Comparison of ENCODE assay signal across 1 cellular context in genomic region chr7:30771859-30772429, GRCh38.
TF ChIP-seq lines count a peak whose summit lies in the region.

No MANE protein-coding gene starts in this region.

TF ChIP-seq in GM12878, 131 proteins besides CTCF, POLR2A, EP300 and RAD21:
- TF ChIP-seq, protein P1, sequence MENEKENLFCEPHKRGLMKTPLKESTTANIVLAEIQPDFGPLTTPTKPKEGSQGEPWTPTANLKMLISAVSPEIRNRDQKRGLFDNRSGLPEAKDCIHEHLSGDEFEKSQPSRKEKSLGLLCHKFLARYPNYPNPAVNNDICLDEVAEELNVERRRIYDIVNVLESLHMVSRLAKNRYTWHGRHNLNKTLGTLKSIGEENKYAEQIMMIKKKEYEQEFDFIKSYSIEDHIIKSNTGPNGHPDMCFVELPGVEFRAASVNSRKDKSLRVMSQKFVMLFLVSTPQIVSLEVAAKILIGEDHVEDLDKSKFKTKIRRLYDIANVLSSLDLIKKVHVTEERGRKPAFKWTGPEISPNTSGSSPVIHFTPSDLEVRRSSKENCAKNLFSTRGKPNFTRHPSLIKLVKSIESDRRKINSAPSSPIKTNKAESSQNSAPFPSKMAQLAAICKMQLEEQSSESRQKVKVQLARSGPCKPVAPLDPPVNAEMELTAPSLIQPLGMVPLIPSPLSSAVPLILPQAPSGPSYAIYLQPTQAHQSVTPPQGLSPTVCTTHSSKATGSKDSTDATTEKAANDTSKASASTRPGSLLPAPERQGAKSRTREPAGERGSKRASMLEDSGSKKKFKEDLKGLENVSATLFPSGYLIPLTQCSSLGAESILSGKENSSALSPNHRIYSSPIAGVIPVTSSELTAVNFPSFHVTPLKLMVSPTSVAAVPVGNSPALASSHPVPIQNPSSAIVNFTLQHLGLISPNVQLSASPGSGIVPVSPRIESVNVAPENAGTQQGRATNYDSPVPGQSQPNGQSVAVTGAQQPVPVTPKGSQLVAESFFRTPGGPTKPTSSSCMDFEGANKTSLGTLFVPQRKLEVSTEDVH (IDR thresholded peaks at IDR 0.05; ENCODE audit: low read depth, partially characterized antibody) = no peak
- TF ChIP-seq IKZF2 (IDR thresholded peaks at IDR 0.05) (no peak), ZBTB33 (IDR thresholded peaks at IDR 0.05) (no peak), MLLT1 (IDR thresholded peaks at IDR 0.05) (no peak), JUND (IDR thresholded peaks at IDR 0.05; ENCODE audit: low read depth, low read length) (no peak), STAT1 (conservative IDR thresholded peaks at IDR 0.05) (no peak), ZBED1 (IDR thresholded peaks at IDR 0.05; ENCODE audit: borderline replicate concordance) (no peak), TCF3 (IDR thresholded peaks at IDR 0.05; ENCODE audit: borderline replicate concordance, insufficient read depth, low read depth, low read length) (no peak), ATF3 (IDR thresholded peaks at IDR 0.05; ENCODE audit: borderline replicate concordance, extremely low read depth, low read depth, low read length) (no peak), ESRRA (IDR thresholded peaks at IDR 0.05; ENCODE audit: low read length) (no peak)
- TF ChIP-seq, protein P2, sequence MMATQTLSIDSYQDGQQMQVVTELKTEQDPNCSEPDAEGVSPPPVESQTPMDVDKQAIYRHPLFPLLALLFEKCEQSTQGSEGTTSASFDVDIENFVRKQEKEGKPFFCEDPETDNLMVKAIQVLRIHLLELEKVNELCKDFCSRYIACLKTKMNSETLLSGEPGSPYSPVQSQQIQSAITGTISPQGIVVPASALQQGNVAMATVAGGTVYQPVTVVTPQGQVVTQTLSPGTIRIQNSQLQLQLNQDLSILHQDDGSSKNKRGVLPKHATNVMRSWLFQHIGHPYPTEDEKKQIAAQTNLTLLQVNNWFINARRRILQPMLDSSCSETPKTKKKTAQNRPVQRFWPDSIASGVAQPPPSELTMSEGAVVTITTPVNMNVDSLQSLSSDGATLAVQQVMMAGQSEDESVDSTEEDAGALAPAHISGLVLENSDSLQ (IDR thresholded peaks at IDR 0.05) = no peak
- TF ChIP-seq, protein P3, sequence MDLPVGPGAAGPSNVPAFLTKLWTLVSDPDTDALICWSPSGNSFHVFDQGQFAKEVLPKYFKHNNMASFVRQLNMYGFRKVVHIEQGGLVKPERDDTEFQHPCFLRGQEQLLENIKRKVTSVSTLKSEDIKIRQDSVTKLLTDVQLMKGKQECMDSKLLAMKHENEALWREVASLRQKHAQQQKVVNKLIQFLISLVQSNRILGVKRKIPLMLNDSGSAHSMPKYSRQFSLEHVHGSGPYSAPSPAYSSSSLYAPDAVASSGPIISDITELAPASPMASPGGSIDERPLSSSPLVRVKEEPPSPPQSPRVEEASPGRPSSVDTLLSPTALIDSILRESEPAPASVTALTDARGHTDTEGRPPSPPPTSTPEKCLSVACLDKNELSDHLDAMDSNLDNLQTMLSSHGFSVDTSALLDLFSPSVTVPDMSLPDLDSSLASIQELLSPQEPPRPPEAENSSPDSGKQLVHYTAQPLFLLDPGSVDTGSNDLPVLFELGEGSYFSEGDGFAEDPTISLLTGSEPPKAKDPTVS (IDR thresholded peaks at IDR 0.05; ENCODE audit: low read depth, low read length) = no peak
- TF ChIP-seq, protein P4, sequence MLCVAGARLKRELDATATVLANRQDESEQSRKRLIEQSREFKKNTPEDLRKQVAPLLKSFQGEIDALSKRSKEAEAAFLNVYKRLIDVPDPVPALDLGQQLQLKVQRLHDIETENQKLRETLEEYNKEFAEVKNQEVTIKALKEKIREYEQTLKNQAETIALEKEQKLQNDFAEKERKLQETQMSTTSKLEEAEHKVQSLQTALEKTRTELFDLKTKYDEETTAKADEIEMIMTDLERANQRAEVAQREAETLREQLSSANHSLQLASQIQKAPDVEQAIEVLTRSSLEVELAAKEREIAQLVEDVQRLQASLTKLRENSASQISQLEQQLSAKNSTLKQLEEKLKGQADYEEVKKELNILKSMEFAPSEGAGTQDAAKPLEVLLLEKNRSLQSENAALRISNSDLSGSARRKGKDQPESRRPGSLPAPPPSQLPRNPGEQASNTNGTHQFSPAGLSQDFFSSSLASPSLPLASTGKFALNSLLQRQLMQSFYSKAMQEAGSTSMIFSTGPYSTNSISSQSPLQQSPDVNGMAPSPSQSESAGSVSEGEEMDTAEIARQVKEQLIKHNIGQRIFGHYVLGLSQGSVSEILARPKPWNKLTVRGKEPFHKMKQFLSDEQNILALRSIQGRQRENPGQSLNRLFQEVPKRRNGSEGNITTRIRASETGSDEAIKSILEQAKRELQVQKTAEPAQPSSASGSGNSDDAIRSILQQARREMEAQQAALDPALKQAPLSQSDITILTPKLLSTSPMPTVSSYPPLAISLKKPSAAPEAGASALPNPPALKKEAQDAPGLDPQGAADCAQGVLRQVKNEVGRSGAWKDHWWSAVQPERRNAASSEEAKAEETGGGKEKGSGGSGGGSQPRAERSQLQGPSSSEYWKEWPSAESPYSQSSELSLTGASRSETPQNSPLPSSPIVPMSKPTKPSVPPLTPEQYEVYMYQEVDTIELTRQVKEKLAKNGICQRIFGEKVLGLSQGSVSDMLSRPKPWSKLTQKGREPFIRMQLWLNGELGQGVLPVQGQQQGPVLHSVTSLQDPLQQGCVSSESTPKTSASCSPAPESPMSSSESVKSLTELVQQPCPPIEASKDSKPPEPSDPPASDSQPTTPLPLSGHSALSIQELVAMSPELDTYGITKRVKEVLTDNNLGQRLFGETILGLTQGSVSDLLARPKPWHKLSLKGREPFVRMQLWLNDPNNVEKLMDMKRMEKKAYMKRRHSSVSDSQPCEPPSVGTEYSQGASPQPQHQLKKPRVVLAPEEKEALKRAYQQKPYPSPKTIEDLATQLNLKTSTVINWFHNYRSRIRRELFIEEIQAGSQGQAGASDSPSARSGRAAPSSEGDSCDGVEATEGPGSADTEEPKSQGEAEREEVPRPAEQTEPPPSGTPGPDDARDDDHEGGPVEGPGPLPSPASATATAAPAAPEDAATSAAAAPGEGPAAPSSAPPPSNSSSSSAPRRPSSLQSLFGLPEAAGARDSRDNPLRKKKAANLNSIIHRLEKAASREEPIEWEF (IDR thresholded peaks at IDR 0.05; ENCODE audit: insufficient replicate concordance, low read depth, low read length) = no peak
